Comparison of ENCODE assay signal across 8 cellular contexts in the genomic region with DNA sequence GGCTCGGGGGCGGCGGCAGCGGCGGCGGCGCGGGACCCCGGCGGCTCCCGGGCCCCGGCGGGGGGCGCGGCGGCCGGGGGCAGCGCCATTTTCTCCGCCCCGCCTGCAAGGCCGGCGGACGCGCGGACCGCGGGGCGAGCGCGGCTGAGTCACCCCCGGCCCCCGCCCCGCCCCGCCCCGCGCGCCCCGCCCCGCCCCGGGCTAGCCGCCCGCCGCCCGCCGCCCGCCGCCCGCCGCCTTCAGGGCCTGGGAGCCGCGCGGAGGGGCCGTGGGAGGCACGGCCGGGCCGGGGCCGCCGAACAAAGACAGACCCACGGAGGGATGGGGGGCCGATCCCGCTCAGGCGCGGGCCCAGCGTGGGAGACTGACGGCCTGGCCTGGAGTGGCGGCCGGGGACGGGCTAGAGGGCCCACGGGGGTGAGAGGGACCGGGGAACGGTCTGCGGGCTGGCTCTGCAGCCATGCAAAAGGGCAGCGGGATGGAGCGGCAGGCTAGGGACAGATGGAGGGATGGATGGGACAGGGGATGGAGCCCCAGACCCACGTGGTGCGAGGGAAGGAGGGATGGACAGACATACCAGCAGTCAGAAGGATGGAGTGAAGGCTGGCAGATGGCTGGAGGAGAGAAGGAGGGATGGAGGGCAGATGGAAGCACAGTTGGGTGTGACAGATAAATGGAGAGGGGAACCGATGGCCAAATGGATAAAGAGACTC. TPM values are rescaled to one million over a fixed set of nuclear protein-coding genes. Genes with fewer than 3 reads are reported as not detected.
DNase-seq lines count a peak whose midpoint lies in the region; ATAC-seq and TF ChIP-seq lines count a peak whose summit lies in the region.

Gene EIF4E3 (minus strand): TSS at position 124 of the 713 bp plus-strand sequence. CDS start 35 bp downstream, at position 89.

- peak within 1 kb of the TSS; percentile 72 to 82 for H3K4me3 ChIP-seq in left lung

- peak; percentile 55 for DNase-seq in NCI-H748 (lab: John Stamatoyannopoulos, UW; ENCODE audit: unreplicated experiment)
- no peak for DNase-seq in NCI-H748 treated with DMSO at 0.1 percent for 48 hours (lab: John Stamatoyannopoulos, UW)
- peak in 1 of 2 donors; percentile 89 for DNase-seq in left lung
- peak in 2 of 3 experiments; percentile 24 to 40 for DNase-seq in stimulated activated CD4-positive, alpha-beta T cell treated with anti-CD3 and anti-CD28 coated beads, TNF-alpha, amount 100 ng/mL, for 4 hours (ENCODE audit: low read depth in 3 of 3)

- intact Hi-C loops in left lung (cut with DNase I): loop anchor here in 1 of 2 donors (10.0 kb wide), 1 partner anchor 139 kb away; no protein-coding TSS in a partner anchor

- no peaks in the 10 kb centered on the region for H3K36me3 ChIP-seq in left lung

- H3K4me1 ChIP-seq in left lung: peaks cover 0 to 60% of the 10 kb centered on the region in 2 donors

- TF ChIP-seq CTCF in VCaP (conservative IDR thresholded peaks at IDR 0.05) (no peak), left lung (IDR thresholded peaks at IDR 0.05) (no peak)

- no peaks in the 10 kb centered on the region for H3K27me3 ChIP-seq in left lung

- ATAC-seq in HG03139 (IDR thresholded peaks at IDR 0.05; ENCODE audit: unreplicated experiment) (peak; percentile 41), left lung (peak; percentile 55), HG03521 (IDR thresholded peaks at IDR 0.05; ENCODE audit: unreplicated experiment) (no peak)

- H3K27ac ChIP-seq in VCaP (peak within 1 kb of the TSS; percentile 59; the same call in 1 of the 2 replicates), cingulate gyrus (ENCODE audit: low read depth, low read length) (peak within 1 kb of the TSS; percentile 83), left lung (peak within 1 kb of the TSS; percentile 39 to 90)

- H3K9me3 ChIP-seq in left lung: no peaks in the 10 kb centered on the region

RNA-seq across cellular contexts. Expression of gene EIF4E3, which starts in this region (rescaled TPM):
- total RNA-seq in left lung: 10 to 100 TPM; 23.2 to 34.8 TPM
